10 cellular contexts compared by ENCODE assay signal in the genomic region with DNA sequence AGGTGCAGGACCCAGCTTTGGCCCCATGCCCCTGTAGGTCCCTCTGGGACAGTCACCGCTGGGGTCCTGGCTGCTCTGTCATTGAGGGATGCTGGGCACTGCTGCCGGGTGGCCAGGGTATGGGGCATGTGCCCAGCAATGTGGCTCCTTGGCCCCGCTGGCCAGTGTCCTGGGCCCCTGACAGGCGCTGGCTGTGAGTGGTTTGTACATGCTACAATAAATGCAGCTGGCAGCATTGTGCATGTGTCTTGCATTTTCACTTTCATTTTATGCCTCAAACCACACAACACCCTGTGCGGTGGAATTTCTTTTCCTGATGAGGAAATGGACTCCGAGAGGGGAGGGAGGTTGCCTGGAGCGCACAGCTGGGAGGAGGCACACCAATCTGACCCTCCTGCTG. TPM values are rescaled to one million over a fixed set of nuclear protein-coding genes. Genes with fewer than 3 reads are reported as not detected.
A peak's percentile ranks its signal among the peaks of the same experiment; 100 is the strongest.
DNase-seq lines count a peak whose midpoint lies in the region; ATAC-seq, FAIRE-seq and TF ChIP-seq lines count a peak whose summit lies in the region.
"Had no signal": no experiment of that assay in that cellular context is flagged by ENCODE, and none has a peak within 500 bp of the region (broad histone marks: within the 10 kb centered on the region; RNA-seq: fewer than 3 reads in every experiment).

No MANE protein-coding gene starts in this region.

- H3K4me3 ChIP-seq in thoracic aorta: peak overlapping the region; percentile 9
- H3K4me3 ChIP-seq: body of pancreas had no signal

- peaks cover 9% of the 10 kb centered on the region for H3K36me3 ChIP-seq in thoracic aorta

- H3K9me3 ChIP-seq in thoracic aorta: no peaks in the 10 kb centered on the region
- H3K9me3 ChIP-seq: body of pancreas had no signal

- no peak overlapping the region for H3K27ac ChIP-seq in thoracic aorta
- H3K27ac ChIP-seq: body of pancreas had no signal

- peaks cover 0 to 9% of the 10 kb centered on the region in 2 donors for H3K4me1 ChIP-seq in thoracic aorta (ENCODE audit: control insufficient read depth in 1 of 2, low read depth in 2 of 2)

- no peak for FAIRE-seq in D721Med (lab: Jason Lieb, UNC)
- FAIRE-seq: H1 had no signal

- no peaks in the 10 kb centered on the region for H3K27me3 ChIP-seq in thoracic aorta (replicated peaks; ENCODE audit: insufficient read depth)
- H3K27me3 ChIP-seq: body of pancreas had no signal

- ATAC-seq in thoracic aorta (ENCODE audit: insufficient number of reproducible peaks, low FRiP score, low read depth) (no peak), GM21528 (IDR thresholded peaks at IDR 0.05; ENCODE audit: low FRiP score, unreplicated experiment) (no peak)

- DNase-seq in activated CD8-positive, alpha-beta memory T cell treated with anti-CD3 and anti-CD28 coated beads for 24 hours: peak; percentile 69
- no peak for DNase-seq in activated CD8-positive, alpha-beta memory T cell treated with anti-CD3 and anti-CD28 coated beads, Interleukin-2, amount 50 U/mL, for 48 hours
- DNase-seq in RPMI8226: peak; percentile 81
- peak; percentile 77 for DNase-seq in fibroblast of peridontal ligament (ENCODE audit: extremely low read depth)
- DNase-seq in thoracic aorta (ENCODE audit: low spot score): no peak
- DNase-seq in D721Med (ENCODE audit: insufficient read length, low spot score): no peak
- DNase-seq in globus pallidus (ENCODE audit: low spot score): no peak

- TF ChIP-seq CTCF in thoracic aorta (IDR thresholded peaks at IDR 0.05) (no peak), D721Med (IDR thresholded peaks at IDR 0.05; ENCODE audit: insufficient read depth, missing control alignments) (no peak)

RNA-seq across cellular contexts. Expression of a gene that starts 11.5 kb away (rescaled TPM):
- 10 to 100 TPM; 20.6 to 25.0 TPM for total RNA-seq in thoracic aorta

RNA-seq across cellular contexts. Expression of a gene that starts 28.3 kb away (rescaled TPM):
- not detected for total RNA-seq in thoracic aorta

RNA-seq across cellular contexts. Expression of a gene that starts 28.5 kb away (rescaled TPM):
- total RNA-seq in thoracic aorta: not detected
- total RNA-seq: body of pancreas had no signal

RNA-seq across cellular contexts. Expression of a gene that starts 48.9 kb away (rescaled TPM):
- 1 to 10 TPM in 1 of 2 donors, under 1 TPM in 1; 0.27 to 2.0 TPM for total RNA-seq in thoracic aorta

Comparison
In these comparisons a context has a peak if more than half of its experiments do, and no peak if none do; other contexts are left out.
1. DNase-seq: peak in activated CD8-positive, alpha-beta memory T cell treated with anti-CD3 and anti-CD28 coated beads for 24 hours (single experiment), RPMI8226 (single experiment) and fibroblast of peridontal ligament (single experiment); none in activated CD8-positive, alpha-beta memory T cell treated with anti-CD3 and anti-CD28 coated beads, Interleukin-2, amount 50 U/mL, for 48 hours (single experiment), thoracic aorta (single experiment), D721Med (single experiment) and globus pallidus (single experiment).